In genomic region chr1:9275161-9275560, GRCh38 we compare ENCODE assay signal across 9 cellular contexts. TPM values are rescaled to one million over a fixed set of nuclear protein-coding genes. Genes with fewer than 3 reads are reported as not detected.
DNase-seq lines count a peak whose midpoint lies in the region; ATAC-seq and TF ChIP-seq lines count a peak whose summit lies in the region.
"Had no signal": no experiment of that assay in that cellular context is flagged by ENCODE, and none has a peak within 500 bp of the region (broad histone marks: within the 10 kb centered on the region; RNA-seq: fewer than 3 reads in every experiment).

No MANE protein-coding gene starts in this region.

- H2AFZ ChIP-seq in KMS-11 (ENCODE audit: low read depth) = peak overlapping the region; percentile 44; the same call in 1 of the 2 replicates

- H3K9me3 Mint-ChIP-seq in T-helper 2 cell treated with Interferon-gamma antibody and Interleukin-4, amounts not matched to agents 5 μg/mL and 100 μg/mL, for 36 hours = no peaks in the 10 kb centered on the region

- peaks cover 6% of the 10 kb centered on the region for H3K36me3 Mint-ChIP-seq in T-helper 2 cell treated with Interferon-gamma antibody and Interleukin-4, amounts not matched to agents 5 μg/mL and 100 μg/mL, for 36 hours (ENCODE audit: low read depth)

- H4K20me1 ChIP-seq in KMS-11 (ENCODE audit: insufficient read depth) = no peaks in the 10 kb centered on the region

- peak overlapping the region; percentile 25 for H3K4me3 Mint-ChIP-seq in T-helper 2 cell treated with Interferon-gamma antibody and Interleukin-4, amounts not matched to agents 5 μg/mL and 100 μg/mL, for 36 hours

- H3K27me3 ChIP-seq in KMS-11 (ENCODE audit: insufficient read depth, low read depth) (no peaks in the 10 kb centered on the region), psoas muscle (ENCODE audit: insufficient read depth in 3 of 3, low read length in 2 of 3) (no peaks in the 10 kb centered on the region)

- peaks cover 32% of the 10 kb centered on the region for H3K4me1 Mint-ChIP-seq in T-helper 2 cell treated with Interferon-gamma antibody and Interleukin-4, amounts not matched to agents 5 μg/mL and 100 μg/mL, for 36 hours (ENCODE audit: low read depth)

- H3K27me3 Mint-ChIP-seq in T-helper 2 cell treated with Interferon-gamma antibody and Interleukin-4, amounts not matched to agents 5 μg/mL and 100 μg/mL, for 36 hours (ENCODE audit: low read depth) = no peaks in the 10 kb centered on the region

- intact Hi-C loops in psoas muscle (cut with DNase I) = no loop called here

- ATAC-seq in psoas muscle = peak in 3 of 4 donors; percentile 16 to 26 (median 24)
- ATAC-seq in GM19035 (IDR thresholded peaks at IDR 0.05; ENCODE audit: unreplicated experiment) = no peak
- no peak for ATAC-seq in GM18867 (IDR thresholded peaks at IDR 0.05; ENCODE audit: unreplicated experiment)

- H3K36me3 ChIP-seq in KMS-11 (ENCODE audit: insufficient read depth) (no peaks in the 10 kb centered on the region), psoas muscle (ENCODE audit: insufficient read depth in 1 of 2, low read depth in 1 of 2) (no peaks in the 10 kb centered on the region)

- H3K9ac ChIP-seq in KMS-11 = no peak overlapping the region; the same call in 1 of the 2 replicates

- peak overlapping the region; percentile 66 for H3K27ac Mint-ChIP-seq in T-helper 2 cell treated with Interferon-gamma antibody and Interleukin-4, amounts not matched to agents 5 μg/mL and 100 μg/mL, for 36 hours

- WGBS in psoas muscle, 3 donors = 51 to 59% (median 57%) methylated on average over 10 of the region's 10 CpGs

- peak overlapping the region; percentile 55 for H3K4me3 ChIP-seq in KMS-11 (IDR thresholded peaks at IDR 0.05; ENCODE audit: insufficient read depth, low read depth, low read length)
- no peak overlapping the region for H3K4me3 ChIP-seq in choroid plexus epithelial cell (ENCODE audit: low read depth, low read length)
- H3K4me3 ChIP-seq in psoas muscle = no peak overlapping the region

- H3K4me1 ChIP-seq in KMS-11 (ENCODE audit: low read depth, poor library complexity, severe bottlenecking) (peaks cover 50% of the 10 kb centered on the region), psoas muscle (peaks cover 24% of the 10 kb centered on the region)

- H3K4me2 ChIP-seq in KMS-11 = peak overlapping the region; percentile 75

- peak overlapping the region; percentile 66; the same call in 1 of the 2 replicates for H3K27ac ChIP-seq in KMS-11
- peak overlapping the region; percentile 82 for H3K27ac ChIP-seq in psoas muscle

- no peak for DNase-seq in T-helper 2 cell treated with Interferon-gamma antibody and Interleukin-4, amounts not matched to agents 5 μg/mL and 100 μg/mL, for 36 hours (ENCODE audit: low spot score)
- no peak for DNase-seq in T-helper 2 cell
- peak; percentile 54 for DNase-seq in choroid plexus epithelial cell (ENCODE audit: low read depth)
- peak in 1 of 2 donors; percentile 56 for DNase-seq in psoas muscle
- DNase-seq in C1 segment of cervical spinal cord (lab: John Stamatoyannopoulos, UW) = no peak
- DNase-seq: activated gamma-delta T cell had no signal

- no peaks in the 10 kb centered on the region for H3K79me2 ChIP-seq in KMS-11 (ENCODE audit: insufficient read depth, low read depth)

- TF ChIP-seq CTCF in KMS-11 (conservative IDR thresholded peaks at IDR 0.05; ENCODE audit: low read depth, low read length) = no peak
- no peak for TF ChIP-seq CTCF in choroid plexus epithelial cell (conservative IDR thresholded peaks at IDR 0.05; ENCODE audit: low read depth, low read length)
- no peak for TF ChIP-seq CTCF in psoas muscle (IDR thresholded peaks at IDR 0.05)

- H3K9me3 ChIP-seq in psoas muscle = no peaks in the 10 kb centered on the region

RNA-seq across cellular contexts. Expression of gene SPSB1, which starts 17.5 kb away (rescaled TPM):
- total RNA-seq in psoas muscle = 10 to 100 TPM; 12.0 to 60.7 (median 42.1) TPM
- polyA plus RNA-seq in psoas muscle = 10 to 100 TPM; 22.9 to 46.2 (median 28.6) TPM

RNA-seq across cellular contexts. Expression of gene H6PD, which starts 40.6 kb away (rescaled TPM):
- total RNA-seq in psoas muscle = 10 to 100 TPM; 21.0 to 56.8 (median 37.0) TPM
- 10 to 100 TPM in 2 of 3 donors, 1 to 10 TPM in 1; 5.8 to 23.4 (median 14.9) TPM for polyA plus RNA-seq in psoas muscle

Comparison
In these comparisons a context has a peak if more than half of its experiments do, and no peak if none do; other contexts are left out.
1. ATAC-seq: peak in psoas muscle (3 of 4); none in GM19035 (single experiment) and GM18867 (single experiment).